In genomic region chr12:69821441-69822204, GRCh38 we compare ENCODE assay signal across 10 cellular contexts. TPM values are rescaled to one million over a fixed set of nuclear protein-coding genes. Genes with fewer than 3 reads are reported as not detected.
DNase-seq lines count a peak whose midpoint lies in the region; ATAC-seq and TF ChIP-seq lines count a peak whose summit lies in the region.
"Had no signal": no experiment of that assay in that cellular context is flagged by ENCODE, and none has a peak within 500 bp of the region (broad histone marks: within the 10 kb centered on the region; RNA-seq: fewer than 3 reads in every experiment).

No MANE protein-coding gene starts in this region.

- no peaks in the 10 kb centered on the region for H3K27me3 ChIP-seq in HCT116 (ENCODE audit: insufficient read depth, low read length)

- peak overlapping the region; percentile 33 for H3K27ac Mint-ChIP-seq in progenitor cell of endocrine pancreas
- no peak overlapping the region for H3K27ac Mint-ChIP-seq in endothelial cell (ENCODE audit: unreplicated experiment)

- no peak overlapping the region for H3K9ac ChIP-seq in HCT116 (ENCODE audit: low read length)
- H3K9ac ChIP-seq: KMS-11 had no signal

- ATAC-seq in HCT116 (peak; percentile 88), HG02571 (IDR thresholded peaks at IDR 0.05; ENCODE audit: unreplicated experiment) (no peak)

- no peaks in the 10 kb centered on the region for H3K36me3 ChIP-seq in HCT116 (ENCODE audit: control insufficient read depth in 1 of 2, insufficient read depth in 2 of 2, low read length in 2 of 2)

- no peak for TF ChIP-seq CTCF in HCT116 (IDR thresholded peaks at IDR 0.05 in 2 of 3, conservative IDR thresholded peaks at IDR 0.05 in 1 of 3; ENCODE audit: borderline replicate concordance in 1 of 3, insufficient read depth in 1 of 3, low read depth in 2 of 3, low read length in 2 of 3)
- no peak for TF ChIP-seq CTCF in epithelial cell of esophagus (IDR thresholded peaks at IDR 0.05; ENCODE audit: insufficient read depth, low read depth, low read length, missing control alignments)
- TF ChIP-seq CTCF in progenitor cell of endocrine pancreas (IDR thresholded peaks at IDR 0.05; ENCODE audit: unreplicated experiment) = no peak
- no peak for TF ChIP-seq CTCF in endothelial cell (IDR thresholded peaks at IDR 0.05; ENCODE audit: unreplicated experiment)

- H3K9me3 ChIP-seq in HCT116 (ENCODE audit: control insufficient read depth in 1 of 2, insufficient read depth in 1 of 2, low read depth in 1 of 2, low read length in 2 of 2) = no peaks in the 10 kb centered on the region

- POLR2A ChIA-PET in HCT116 (lab: Charles Lee) = no interaction called here

- H3K27me3 Mint-ChIP-seq in progenitor cell of endocrine pancreas (no peaks in the 10 kb centered on the region), endothelial cell (ENCODE audit: unreplicated experiment) (no peaks in the 10 kb centered on the region)

- no peak for TF ChIP-seq RAD21 in HCT116 (IDR thresholded peaks at IDR 0.05; ENCODE audit: low read depth)

- BruUV-seq in HCT116 (replicated peaks; lab: Mats Ljungman, UMichigan) = no TSS peak

- peaks cover 15 to 23% of the 10 kb centered on the region in 2 experiments for H3K4me1 ChIP-seq in HCT116 (ENCODE audit: control insufficient read depth in 1 of 2, insufficient read depth in 2 of 2, low read length in 2 of 2)

- intact Hi-C loops in HCT116 (cut with micrococcal nuclease) = no loop called here

- H3K4me2 ChIP-seq in HCT116 (ENCODE audit: low read length) = peak overlapping the region; percentile 70
- H3K4me2 ChIP-seq: KMS-11 had no signal

- no peaks in the 10 kb centered on the region for H3K79me2 ChIP-seq in HCT116 (ENCODE audit: insufficient read depth, low read length)

- no peak for TF ChIP-seq POLR2A in HCT116 (IDR thresholded peaks at IDR 0.05; ENCODE audit: borderline replicate concordance, extremely low read depth, insufficient read depth, insufficient read length)

- H3K4me1 Mint-ChIP-seq in progenitor cell of endocrine pancreas (ENCODE audit: low read depth) (peaks cover 3% of the 10 kb centered on the region), endothelial cell (ENCODE audit: unreplicated experiment) (no peaks in the 10 kb centered on the region)

- H3K4me3 ChIP-seq in HCT116 (replicated peaks in 1 of 2; ENCODE audit: low read depth in 1 of 2, low read length in 2 of 2) (peak overlapping the region in 1 of 2 experiments; percentile 27; a peak in 2 of 4 replicates), epithelial cell of esophagus (ENCODE audit: low read length) (no peak overlapping the region)

- no peak overlapping the region for H3K4me3 Mint-ChIP-seq in progenitor cell of endocrine pancreas (ENCODE audit: low read depth)
- H3K4me3 Mint-ChIP-seq in endothelial cell (ENCODE audit: unreplicated experiment) = no peak overlapping the region

- H3K9me3 Mint-ChIP-seq in progenitor cell of endocrine pancreas (ENCODE audit: low read depth) (no peaks in the 10 kb centered on the region), endothelial cell (ENCODE audit: unreplicated experiment) (no peaks in the 10 kb centered on the region)

- CTCF ChIA-PET in HCT116 (lab: Charles Lee) = no interaction called here

- H3K36me3 Mint-ChIP-seq in progenitor cell of endocrine pancreas (ENCODE audit: insufficient read depth) (peaks cover 6% of the 10 kb centered on the region), endothelial cell (ENCODE audit: low read depth, unreplicated experiment) (no peaks in the 10 kb centered on the region)

- H4K20me1 ChIP-seq in HCT116 (ENCODE audit: insufficient read depth) = no peaks in the 10 kb centered on the region

- H2AFZ ChIP-seq in HCT116 (ENCODE audit: low read depth, low read length, poor library complexity, severe bottlenecking) = peak overlapping the region; percentile 7

- RAD21 ChIA-PET in HCT116 (lab: Charles Lee; ENCODE audit: low non-redundant PET in 1 of 2, low total read pairs in 2 of 2, uncharacterized antibody in 2 of 2, unreplicated experiment in 2 of 2) = no interaction called here

- DNase-seq in HCT116 (ENCODE audit: low read depth, low spot score) = peak; percentile 42
- DNase-seq in OCI-M1 (lab: John Stamatoyannopoulos, UW) = peak; percentile 26
- DNase-seq in epithelial cell of esophagus (ENCODE audit: low read depth) = peak; percentile 38
- DNase-seq in progenitor cell of endocrine pancreas (ENCODE audit: low spot score, unreplicated experiment) = no peak
- no peak for DNase-seq in activated CD8-positive, alpha-beta memory T cell treated with anti-CD3 and anti-CD28 coated beads for 24 hours
- DNase-seq in endothelial cell (ENCODE audit: low spot score) = no peak
- DNase-seq in NCI-H1417 treated with DMSO at 0.1 percent for 48 hours (lab: John Stamatoyannopoulos, UW) = no peak
- DNase-seq: left cardiac atrium had no signal

- no peaks in the 10 kb centered on the region for H3K9me2 ChIP-seq in HCT116 (ENCODE audit: insufficient read depth)

- H3K27ac ChIP-seq in HCT116 (ENCODE audit: low read depth, low read length) = peak overlapping the region; percentile 25; the same call in 1 of the 2 replicates
- H3K27ac ChIP-seq: KMS-11 had no signal

TF ChIP-seq in HCT116, 20 proteins besides CTCF, POLR2A, EP300 and RAD21:
- TF ChIP-seq MAX (IDR thresholded peaks at IDR 0.05) (peak; percentile 13; the same call in 1 of the 2 replicates), FOSL1 (IDR thresholded peaks at IDR 0.05; ENCODE audit: low read depth) (peak; percentile 67), SIN3A (IDR thresholded peaks at IDR 0.05; ENCODE audit: low read depth) (peak; percentile 43; the same call in 1 of the 2 replicates), JUND (IDR thresholded peaks at IDR 0.05) (peak; percentile 37; the same call in 1 of the 2 replicates), CBX3 (IDR thresholded peaks at IDR 0.05; ENCODE audit: low read depth) (peak; percentile 59; the same call in 1 of the 2 replicates), EZH2phosphoT487 (IDR thresholded peaks at IDR 0.05; ENCODE audit: borderline replicate concordance) (no peak), EGR1 (IDR thresholded peaks at IDR 0.05; ENCODE audit: low read depth) (0 out of 2 replicates have a peak, but pooled peaks have one; percentile 26), TCF7L2 (IDR thresholded peaks at IDR 0.05; ENCODE audit: borderline replicate concordance, extremely low read depth, insufficient read depth, insufficient read length) (no peak)

RNA-seq across cellular contexts. Expression of gene MYRFL, which starts 3.4 kb away (rescaled TPM):
- total RNA-seq in HCT116 (2021; ENCODE audit: unreplicated experiment) = 0.30 TPM
- 0.18 TPM in 1 of 2 replicates, not detected in the other for polyA plus RNA-seq in HCT116 (2012)
- total RNA-seq in progenitor cell of endocrine pancreas = 0.67 and 0.93 TPM in 2 replicates
- 0.69 TPM for total RNA-seq in endothelial cell (ENCODE audit: unreplicated experiment)

Comparison
In these comparisons a context has a peak if more than half of its experiments do, and no peak if none do; other contexts are left out.
1. DNase-seq: peak in HCT116 (single experiment), OCI-M1 (single experiment) and epithelial cell of esophagus (single experiment); none in progenitor cell of endocrine pancreas (single experiment), activated CD8-positive, alpha-beta memory T cell treated with anti-CD3 and anti-CD28 coated beads for 24 hours (single experiment), endothelial cell (single experiment) and NCI-H1417 treated with DMSO at 0.1 percent for 48 hours (single experiment).